8 cellular contexts compared by ENCODE assay signal in genomic region chr12:94561943-94562411, GRCh38.
A peak's percentile ranks its signal among the peaks of the same experiment; 100 is the strongest.
DNase-seq lines count a peak whose midpoint lies in the region; ATAC-seq and TF ChIP-seq lines count a peak whose summit lies in the region.

No MANE protein-coding gene starts in this region.

- no peak overlapping the region for H3K4me3 ChIP-seq in esophagus (ENCODE audit: low read depth in 1 of 2, low read length in 2 of 2)
- H3K4me3 ChIP-seq in thyroid gland (replicated peaks in 1 of 3) = no peak overlapping the region

- H3K27me3 Mint-ChIP-seq in IgD-negative memory B cell = peaks cover 19% of the 10 kb centered on the region
- peaks cover 8 to 26% (median 16%) of the 10 kb centered on the region in 5 donors for H3K27me3 Mint-ChIP-seq in naive thymus-derived CD8-positive, alpha-beta T cell

- peak; percentile 92 to 94 for DNase-seq in thyroid gland
- DNase-seq in GF-D8 (lab: John Stamatoyannopoulos, UW) = no peak
- no peak for DNase-seq in naive thymus-derived CD8-positive, alpha-beta T cell
- DNase-seq in SW480 (ENCODE audit: low spot score) = no peak

- 39 to 44% methylated on average over 11 of the region's 11 CpGs for WGBS in esophagus, 2 donors
- WGBS in thyroid gland, 2 donors = 40 to 46% methylated on average over 11 of the region's 11 CpGs

- H3K27me3 ChIP-seq in esophagus (ENCODE audit: control insufficient read depth in 1 of 2, insufficient read depth in 2 of 2, low read length in 2 of 2) (no peaks in the 10 kb centered on the region), thyroid gland (no peaks in the 10 kb centered on the region)

- H3K9me3 Mint-ChIP-seq in IgD-negative memory B cell = peaks cover 0 to 2% (median 1%) of the 10 kb centered on the region in 3 donors
- no peaks in the 10 kb centered on the region for H3K9me3 Mint-ChIP-seq in naive thymus-derived CD8-positive, alpha-beta T cell

- intact Hi-C loops in thyroid gland (cut with DNase I) = no loop called here

- H3K27ac ChIP-seq in esophagus (ENCODE audit: low read depth in 2 of 2, low read length in 1 of 2) = peak overlapping the region; percentile 63 to 67
- peak overlapping the region; percentile 7 to 64 (median 37) for H3K27ac ChIP-seq in thyroid gland

- peaks cover 16 to 26% (median 24%) of the 10 kb centered on the region in 3 donors for H3K4me1 Mint-ChIP-seq in IgD-negative memory B cell
- peaks cover 0 to 3% (median 0%) of the 10 kb centered on the region in 4 donors for H3K4me1 Mint-ChIP-seq in naive thymus-derived CD8-positive, alpha-beta T cell

- peak in 1 of 2 donors; percentile 47 for TF ChIP-seq POLR2A in thyroid gland (IDR thresholded peaks at IDR 0.05)

- POLR2A ChIA-PET in naive thymus-derived CD8-positive, alpha-beta T cell (lab: Charles Lee) = no interaction called here

- H3K36me3 Mint-ChIP-seq in IgD-negative memory B cell = peaks cover 2% of the 10 kb centered on the region
- H3K36me3 Mint-ChIP-seq in naive thymus-derived CD8-positive, alpha-beta T cell = peaks cover 0 to 1% (median 0%) of the 10 kb centered on the region in 3 donors

- TF ChIP-seq CTCF in thyroid gland (IDR thresholded peaks at IDR 0.05) = no peak

- H3K36me3 ChIP-seq in esophagus (ENCODE audit: control insufficient read depth in 2 of 2, insufficient read depth in 2 of 2, low read length in 1 of 2) (no peaks in the 10 kb centered on the region), thyroid gland (no peaks in the 10 kb centered on the region)

- H3K4me3 Mint-ChIP-seq in IgD-negative memory B cell = peak overlapping the region in 3 of 4 donors; percentile 42 to 78 (median 68)
- no peak overlapping the region for H3K4me3 Mint-ChIP-seq in naive thymus-derived CD8-positive, alpha-beta T cell

- H3K4me1 ChIP-seq in esophagus (ENCODE audit: control insufficient read depth in 2 of 2, insufficient read depth in 2 of 2, low read length in 1 of 2) (peaks cover 2 to 9% of the 10 kb centered on the region in 2 donors), thyroid gland (peaks cover 9 to 17% of the 10 kb centered on the region in 2 donors)

- H3K27ac Mint-ChIP-seq in IgD-negative memory B cell = peak overlapping the region in 2 of 3 donors; percentile 36 to 86
- no peak overlapping the region for H3K27ac Mint-ChIP-seq in naive thymus-derived CD8-positive, alpha-beta T cell

- ATAC-seq in GM18508 (IDR thresholded peaks at IDR 0.05; ENCODE audit: insufficient read depth, unreplicated experiment) = peak; percentile 90
- ATAC-seq in GM21576 (IDR thresholded peaks at IDR 0.05; ENCODE audit: unreplicated experiment) = peak; percentile 79
- ATAC-seq in naive thymus-derived CD8-positive, alpha-beta T cell = no peak

- H3K9me3 ChIP-seq in esophagus (ENCODE audit: control insufficient read depth in 2 of 2, insufficient read depth in 1 of 2, low read depth in 1 of 2, low read length in 1 of 2) = no peaks in the 10 kb centered on the region
- no peaks in the 10 kb centered on the region for H3K9me3 ChIP-seq in thyroid gland

Comparison
In these comparisons a context has a peak if more than half of its experiments do, and no peak if none do; other contexts are left out.
1. ATAC-seq: peak in GM18508 (single experiment) and GM21576 (single experiment); none in naive thymus-derived CD8-positive, alpha-beta T cell (0 of 2).
2. H3K27ac Mint-ChIP-seq: peak in IgD-negative memory B cell (2 of 3); none in naive thymus-derived CD8-positive, alpha-beta T cell (0 of 10).
3. H3K4me3 Mint-ChIP-seq: peak in IgD-negative memory B cell (3 of 4); none in naive thymus-derived CD8-positive, alpha-beta T cell (0 of 10).
4. DNase-seq: peak in thyroid gland (2 of 2); none in GF-D8 (single experiment), naive thymus-derived CD8-positive, alpha-beta T cell (0 of 10) and SW480 (single experiment).